Comparison of ENCODE assay signal across 8 cellular contexts in genomic region chr19:41795031-41795461, GRCh38. TPM values are rescaled to one million over a fixed set of nuclear protein-coding genes. Genes with fewer than 3 reads are reported as not detected.
DNase-seq lines count a peak whose midpoint lies in the region; ATAC-seq and TF ChIP-seq lines count a peak whose summit lies in the region.

No MANE protein-coding gene starts in this region.

- peaks cover 31% of the 10 kb centered on the region for H3K4me1 ChIP-seq in lower lobe of right lung

- intact Hi-C loops in lower lobe of right lung (cut with DNase I): no loop called here

- DNase-seq in A172 (ENCODE audit: low spot score): peak; percentile 62
- DNase-seq in NCI-H2081 treated with DMSO at 0.1 percent for 48 hours (lab: John Stamatoyannopoulos, UW): peak; percentile 22
- peak; percentile 26 for DNase-seq in cerebellar cortex (ENCODE audit: low spot score)
- DNase-seq in lower lobe of right lung: no peak
- peak; percentile 23 to 27 for DNase-seq in stimulated activated CD8-positive, alpha-beta memory T cell treated with anti-CD3 and anti-CD28 coated beads, Interleukin-4, amount 100 ng/mL, for 4 hours (ENCODE audit: low read depth in 2 of 2, low spot score in 1 of 2)

- no peak overlapping the region for H3K4me3 ChIP-seq in WI38 (ENCODE audit: low read depth, low read length)
- no peak overlapping the region for H3K4me3 ChIP-seq in lower lobe of right lung

- H3K27me3 ChIP-seq in lower lobe of right lung (ENCODE audit: low read depth): peaks cover 10% of the 10 kb centered on the region

- ATAC-seq in GM18498 (IDR thresholded peaks at IDR 0.05; ENCODE audit: unreplicated experiment) (peak; percentile 62), lower lobe of right lung (peak; percentile 80 to 84), HG02852 (IDR thresholded peaks at IDR 0.05; ENCODE audit: unreplicated experiment) (no peak)

- H3K27ac ChIP-seq in lower lobe of right lung: no peak overlapping the region

- peak; percentile 62 for TF ChIP-seq CTCF in WI38 (IDR thresholded peaks at IDR 0.05; ENCODE audit: low read depth, low read length)
- peak; percentile 77 for TF ChIP-seq CTCF in lower lobe of right lung (IDR thresholded peaks at IDR 0.05)

- no peaks in the 10 kb centered on the region for H3K9me3 ChIP-seq in lower lobe of right lung

- no peaks in the 10 kb centered on the region for H3K36me3 ChIP-seq in lower lobe of right lung

RNA-seq across cellular contexts. Expression of gene CEACAM3, which starts 1.3 kb away (rescaled TPM):
- total RNA-seq in A172 (2014; rRNA removed; shearing (Covaris generic)): not detected in 2 replicates
- total RNA-seq in lower lobe of right lung: 4.3 TPM

RNA-seq across cellular contexts. Expression of gene CEACAM6, which starts 39.7 kb away (rescaled TPM):
- total RNA-seq in A172 (2014; rRNA removed; shearing (Covaris generic)): not detected in 2 replicates
- 369 TPM for total RNA-seq in lower lobe of right lung

RNA-seq across cellular contexts. Expression of gene LYPD4, which starts 49.4 kb away (rescaled TPM):
- not detected in 2 replicates for total RNA-seq in A172 (2014; rRNA removed; shearing (Covaris generic))
- total RNA-seq in lower lobe of right lung: not detected

RNA-seq across cellular contexts. Expression of gene DMRTC2, which starts 49.8 kb away (rescaled TPM):
- not detected in 2 replicates for total RNA-seq in A172 (2014; rRNA removed; shearing (Covaris generic))
- total RNA-seq in lower lobe of right lung: not detected

Comparison
In these comparisons a context has a peak if more than half of its experiments do, and no peak if none do; other contexts are left out.
1. RNA of gene CEACAM6, which starts 39.7 kb away (total RNA-seq): 369 TPM in lower lobe of right lung (single experiment); not detected in A172; every median in the first group is over 100 times any median in the second.